ENCODE assay signal across 2 cellular contexts in the genomic region with DNA sequence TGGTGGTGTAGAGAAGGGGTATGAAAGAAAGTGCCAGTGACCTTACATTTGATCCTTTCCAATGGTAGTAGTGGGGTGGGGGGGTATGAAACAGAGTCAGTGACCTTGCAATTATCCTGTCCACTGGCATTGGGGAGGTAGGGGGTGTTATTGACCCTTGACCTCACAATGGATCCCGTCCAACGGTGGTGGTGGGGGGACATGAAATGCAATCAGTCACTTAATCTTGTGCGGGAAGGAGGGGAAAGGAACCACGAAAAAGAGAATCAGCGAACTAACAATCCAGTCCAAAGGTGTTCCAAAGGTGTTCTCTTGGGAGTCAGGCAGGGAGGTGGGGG.
TF ChIP-seq lines count a peak whose summit lies in the region.

No MANE protein-coding gene starts in this region.

TF ChIP-seq in SK-N-SH, 30 proteins besides CTCF, POLR2A, EP300 and RAD21 (continued from another document):
- TF ChIP-seq, protein P1, sequence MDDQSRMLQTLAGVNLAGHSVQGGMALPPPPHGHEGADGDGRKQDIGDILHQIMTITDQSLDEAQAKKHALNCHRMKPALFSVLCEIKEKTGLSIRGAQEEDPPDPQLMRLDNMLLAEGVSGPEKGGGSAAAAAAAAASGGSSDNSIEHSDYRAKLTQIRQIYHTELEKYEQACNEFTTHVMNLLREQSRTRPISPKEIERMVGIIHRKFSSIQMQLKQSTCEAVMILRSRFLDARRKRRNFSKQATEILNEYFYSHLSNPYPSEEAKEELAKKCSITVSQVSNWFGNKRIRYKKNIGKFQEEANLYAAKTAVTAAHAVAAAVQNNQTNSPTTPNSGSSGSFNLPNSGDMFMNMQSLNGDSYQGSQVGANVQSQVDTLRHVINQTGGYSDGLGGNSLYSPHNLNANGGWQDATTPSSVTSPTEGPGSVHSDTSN (IDR thresholded peaks at IDR 0.05), result no peak
- no peak for TF ChIP-seq TEAD4 (IDR thresholded peaks at IDR 0.05; ENCODE audit: borderline replicate concordance, insufficient read depth)
- no peak for TF ChIP-seq FOXM1 (IDR thresholded peaks at IDR 0.05; ENCODE audit: low read depth)

TF ChIP-seq in SK-N-SH treated with all-trans-retinoic acid at 6 μM for 48 hours, 23 proteins besides CTCF, POLR2A, EP300 and RAD21 (continued from another document):
- TF ChIP-seq, protein P2, sequence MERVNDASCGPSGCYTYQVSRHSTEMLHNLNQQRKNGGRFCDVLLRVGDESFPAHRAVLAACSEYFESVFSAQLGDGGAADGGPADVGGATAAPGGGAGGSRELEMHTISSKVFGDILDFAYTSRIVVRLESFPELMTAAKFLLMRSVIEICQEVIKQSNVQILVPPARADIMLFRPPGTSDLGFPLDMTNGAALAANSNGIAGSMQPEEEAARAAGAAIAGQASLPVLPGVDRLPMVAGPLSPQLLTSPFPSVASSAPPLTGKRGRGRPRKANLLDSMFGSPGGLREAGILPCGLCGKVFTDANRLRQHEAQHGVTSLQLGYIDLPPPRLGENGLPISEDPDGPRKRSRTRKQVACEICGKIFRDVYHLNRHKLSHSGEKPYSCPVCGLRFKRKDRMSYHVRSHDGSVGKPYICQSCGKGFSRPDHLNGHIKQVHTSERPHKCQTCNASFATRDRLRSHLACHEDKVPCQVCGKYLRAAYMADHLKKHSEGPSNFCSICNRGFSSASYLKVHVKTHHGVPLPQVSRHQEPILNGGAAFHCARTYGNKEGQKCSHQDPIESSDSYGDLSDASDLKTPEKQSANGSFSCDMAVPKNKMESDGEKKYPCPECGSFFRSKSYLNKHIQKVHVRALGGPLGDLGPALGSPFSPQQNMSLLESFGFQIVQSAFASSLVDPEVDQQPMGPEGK (CRISPR knock-in tag; IDR thresholded peaks at IDR 0.05; ENCODE audit: borderline replicate concordance), result no peak
- no peak for TF ChIP-seq OSR1 (CRISPR knock-in tag; IDR thresholded peaks at IDR 0.05)
- TF ChIP-seq SNAI2 (CRISPR knock-in tag; IDR thresholded peaks at IDR 0.05), result no peak
- TF ChIP-seq, protein P3, sequence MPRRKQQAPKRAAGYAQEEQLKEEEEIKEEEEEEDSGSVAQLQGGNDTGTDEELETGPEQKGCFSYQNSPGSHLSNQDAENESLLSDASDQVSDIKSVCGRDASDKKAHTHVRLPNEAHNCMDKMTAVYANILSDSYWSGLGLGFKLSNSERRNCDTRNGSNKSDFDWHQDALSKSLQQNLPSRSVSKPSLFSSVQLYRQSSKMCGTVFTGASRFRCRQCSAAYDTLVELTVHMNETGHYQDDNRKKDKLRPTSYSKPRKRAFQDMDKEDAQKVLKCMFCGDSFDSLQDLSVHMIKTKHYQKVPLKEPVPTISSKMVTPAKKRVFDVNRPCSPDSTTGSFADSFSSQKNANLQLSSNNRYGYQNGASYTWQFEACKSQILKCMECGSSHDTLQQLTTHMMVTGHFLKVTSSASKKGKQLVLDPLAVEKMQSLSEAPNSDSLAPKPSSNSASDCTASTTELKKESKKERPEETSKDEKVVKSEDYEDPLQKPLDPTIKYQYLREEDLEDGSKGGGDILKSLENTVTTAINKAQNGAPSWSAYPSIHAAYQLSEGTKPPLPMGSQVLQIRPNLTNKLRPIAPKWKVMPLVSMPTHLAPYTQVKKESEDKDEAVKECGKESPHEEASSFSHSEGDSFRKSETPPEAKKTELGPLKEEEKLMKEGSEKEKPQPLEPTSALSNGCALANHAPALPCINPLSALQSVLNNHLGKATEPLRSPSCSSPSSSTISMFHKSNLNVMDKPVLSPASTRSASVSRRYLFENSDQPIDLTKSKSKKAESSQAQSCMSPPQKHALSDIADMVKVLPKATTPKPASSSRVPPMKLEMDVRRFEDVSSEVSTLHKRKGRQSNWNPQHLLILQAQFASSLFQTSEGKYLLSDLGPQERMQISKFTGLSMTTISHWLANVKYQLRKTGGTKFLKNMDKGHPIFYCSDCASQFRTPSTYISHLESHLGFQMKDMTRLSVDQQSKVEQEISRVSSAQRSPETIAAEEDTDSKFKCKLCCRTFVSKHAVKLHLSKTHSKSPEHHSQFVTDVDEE (CRISPR knock-in tag; IDR thresholded peaks at IDR 0.05), result no peak
- no peak for TF ChIP-seq ZNF70 (CRISPR knock-in tag; IDR thresholded peaks at IDR 0.05)
- no peak for TF ChIP-seq ZFP3 (CRISPR knock-in tag; IDR thresholded peaks at IDR 0.05)
- no peak for TF ChIP-seq ESRRG (CRISPR knock-in tag; IDR thresholded peaks at IDR 0.05)
TF ChIP-seq in SK-N-SH treated with all-trans-retinoic acid at 6 μM for 48 hours: peak in this region for 0.
